In genomic region chr1:7508052-7508745, GRCh38 we compare ENCODE assay signal across 1 cellular context.
TF ChIP-seq lines count a peak whose summit lies in the region.

No MANE protein-coding gene starts in this region.

TF ChIP-seq in A549, 52 proteins besides CTCF, POLR2A, EP300 and RAD21 (continued from another document):
- no peak for TF ChIP-seq REST (IDR thresholded peaks at IDR 0.05)
- TF ChIP-seq BHLHE40 (IDR thresholded peaks at IDR 0.05; ENCODE audit: low read depth, low read length), result no peak
- TF ChIP-seq KDM1A (IDR thresholded peaks at IDR 0.05; ENCODE audit: low read depth), result no peak
- TF ChIP-seq CBX8 (IDR thresholded peaks at IDR 0.05), result no peak
- TF ChIP-seq RFX5 (IDR thresholded peaks at IDR 0.05), result no peak
- TF ChIP-seq ZNF302 (CRISPR knock-in tag; IDR thresholded peaks at IDR 0.05), result no peak
- TF ChIP-seq PHF8 (IDR thresholded peaks at IDR 0.05; ENCODE audit: borderline replicate concordance, low read depth), result no peak
- no peak for TF ChIP-seq HOXB13 (CRISPR knock-in tag; IDR thresholded peaks at IDR 0.05; ENCODE audit: low read depth)
- no peak for TF ChIP-seq NR3C1 (IDR thresholded peaks at IDR 0.05)
- no peak for TF ChIP-seq CHD2 (IDR thresholded peaks at IDR 0.05; ENCODE audit: low read length, partially characterized antibody)
- TF ChIP-seq POLR2AphosphoS2 (conservative IDR thresholded peaks at IDR 0.05; ENCODE audit: low read length), result no peak
- no peak for TF ChIP-seq HMGXB4 (CRISPR knock-in tag; IDR thresholded peaks at IDR 0.05; ENCODE audit: borderline replicate concordance)
- no peak for TF ChIP-seq CHD4 (IDR thresholded peaks at IDR 0.05; ENCODE audit: borderline replicate concordance)
- no peak for TF ChIP-seq ESRRA (IDR thresholded peaks at IDR 0.05; ENCODE audit: borderline replicate concordance, low read length)
TF ChIP-seq in A549: peak in this region for 0.
